ENCODE assay signal across 13 cellular contexts in the genomic region with DNA sequence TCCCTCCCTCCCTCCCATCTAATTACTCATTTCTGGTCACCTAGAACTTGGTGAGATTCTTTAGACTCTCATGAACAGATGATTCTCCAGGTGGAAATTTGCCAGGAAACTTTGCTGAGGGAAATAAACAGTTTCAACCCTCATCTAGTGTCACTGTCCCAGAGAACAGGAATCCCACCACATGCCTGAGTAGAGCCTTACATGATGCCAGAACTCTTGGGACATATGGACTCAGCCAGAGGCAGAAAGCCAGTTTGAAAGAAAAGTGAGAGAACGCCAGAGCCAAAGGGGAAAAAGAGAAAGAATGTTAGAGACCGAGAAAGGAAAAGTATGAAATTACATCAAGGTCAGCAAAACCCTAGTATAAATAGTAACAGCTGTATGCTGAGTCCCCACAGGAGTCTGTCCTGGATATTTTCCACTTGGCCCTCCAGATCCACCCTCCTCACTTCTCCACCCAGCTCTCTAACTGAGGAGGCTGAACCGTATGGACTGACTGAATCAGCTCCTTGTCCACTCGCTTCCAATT.
DNase-seq lines count a peak whose midpoint lies in the region; ATAC-seq and TF ChIP-seq lines count a peak whose summit lies in the region.
"Had no signal": no experiment of that assay in that cellular context is flagged by ENCODE, and none has a peak within 500 bp of the region (broad histone marks: within the 10 kb centered on the region; RNA-seq: fewer than 3 reads in every experiment).

No MANE protein-coding gene starts in this region.

- dilution Hi-C loops in IMR-90 (cut with HindIII; ENCODE audit: low sequenced_read_pairs, unreplicated experiment), result loop anchor here (25.0 kb wide), 1 partner anchor 212 kb away; no protein-coding TSS in a partner anchor

- H4K5ac ChIP-seq in IMR-90 (ENCODE audit: low read depth, low read length), result peak overlapping the region; percentile 16

- H3K14ac ChIP-seq in IMR-90 (replicated peaks; ENCODE audit: low read depth, low read length), result peak overlapping the region; percentile 4

- H3K36me3 ChIP-seq in IMR-90 (ENCODE audit: control insufficient read depth, insufficient read depth, low read length) (no peaks in the 10 kb centered on the region), mucosa of descending colon (ENCODE audit: low read depth) (no peaks in the 10 kb centered on the region), thoracic aorta (no peaks in the 10 kb centered on the region)

- peak overlapping the region; percentile 18 for H2AK9ac ChIP-seq in IMR-90 (replicated peaks; ENCODE audit: low read depth, low read length, poor library complexity)

- H3K4ac ChIP-seq in IMR-90 (ENCODE audit: low read depth, low read length), result peak overlapping the region; percentile 73

- H3K4me1 Mint-ChIP-seq in activated naive CD4-positive, alpha-beta T cell treated with anti-CD3 and anti-CD28 coated beads, Interleukin-2, amount 10 ng/mL, durations not matched to agents 7 days and 5 days, result no peaks in the 10 kb centered on the region

- no peaks in the 10 kb centered on the region for H3K79me1 ChIP-seq in IMR-90 (ENCODE audit: low read depth in 1 of 2, low read length in 2 of 2)

- H3K23ac ChIP-seq in IMR-90 (ENCODE audit: low read depth, low read length), result peak overlapping the region; percentile 36; the same call in 1 of the 2 replicates

- no peak overlapping the region for H4K91ac ChIP-seq in IMR-90 (ENCODE audit: insufficient read depth, low read depth, low read length)

- in situ Hi-C loops in IMR-90 (cut with MboI; ENCODE audit: low sequenced_read_pairs), result loop anchor here (25.0 kb wide), 1 partner anchor 487 kb away; no protein-coding TSS in a partner anchor

- H3K9me3 ChIP-seq in IMR-90 (ENCODE audit: control insufficient read depth, insufficient read depth, low read length) (no peaks in the 10 kb centered on the region), mucosa of descending colon (no peaks in the 10 kb centered on the region), thoracic aorta (no peaks in the 10 kb centered on the region)

- no peak overlapping the region for H3K4me3 ChIP-seq in IMR-90 (ENCODE audit: insufficient read depth, low read depth, low read length)
- H3K4me3 ChIP-seq in epithelial cell of esophagus (ENCODE audit: low read length), result no peak overlapping the region
- no peak overlapping the region for H3K4me3 ChIP-seq in mucosa of descending colon
- peak overlapping the region; percentile 46 for H3K4me3 ChIP-seq in thoracic aorta

- intact Hi-C loops in IMR-90 (cut with micrococcal nuclease) (loop anchor here (5.0 kb wide), 2 partner anchors 42 to 77 kb away; no protein-coding TSS in a partner anchor), mucosa of descending colon (cut with DNase I, micrococcal nuclease) (no loop called here)

- peak overlapping the region; percentile 44; the same call in 1 of the 2 replicates for H2BK20ac ChIP-seq in IMR-90 (ENCODE audit: low read depth, low read length)

- H3K9ac ChIP-seq in IMR-90 (ENCODE audit: low read depth, low read length), result peak overlapping the region; percentile 22; the same call in 1 of the 2 replicates

- H3K27me3 ChIP-seq in IMR-90 (ENCODE audit: control insufficient read depth, insufficient read depth, low read length) (no peaks in the 10 kb centered on the region), thoracic aorta (replicated peaks; ENCODE audit: insufficient read depth) (no peaks in the 10 kb centered on the region)

- TF ChIP-seq CTCF in IMR-90 (conservative IDR thresholded peaks at IDR 0.05; ENCODE audit: low read depth, low read length) (no peak), epithelial cell of esophagus (IDR thresholded peaks at IDR 0.05; ENCODE audit: insufficient read depth, low read depth, low read length, missing control alignments) (no peak), mucosa of descending colon (IDR thresholded peaks at IDR 0.05) (no peak), thoracic aorta (IDR thresholded peaks at IDR 0.05) (no peak)

- no CpG with 5 or more reads among the region's 4 CpGs for WGBS in IMR-90 (ENCODE audit: extremely low coverage in 2 of 2, insufficient read length in 1 of 2), 2 experiments

- TF ChIP-seq POLR2A in IMR-90 (IDR thresholded peaks at IDR 0.05; ENCODE audit: low read depth, low read length), result no peak

- peak; percentile 73 for ATAC-seq in IMR-90 (ENCODE audit: low read depth)
- ATAC-seq in mucosa of descending colon, result peak; percentile 43
- peak; percentile 47 for ATAC-seq in thoracic aorta (ENCODE audit: insufficient number of reproducible peaks, low FRiP score, low read depth)
- ATAC-seq in activated CD4-positive, CD25-positive, alpha-beta regulatory T cell treated with anti-CD3 and anti-CD28 coated beads, Interleukin-2, amount 50 U/mL, for 24 hours, result no peak

- H2BK15ac ChIP-seq in IMR-90 (ENCODE audit: low read depth, low read length), result peak overlapping the region; percentile 4; the same call in 1 of the 3 replicates

- DNase-seq in IMR-90, result peak; percentile 65
- peak; percentile 74 for DNase-seq in epithelial cell of esophagus (ENCODE audit: low read depth)
- DNase-seq in mucosa of descending colon, result no peak
- DNase-seq in thoracic aorta (ENCODE audit: low spot score), result no peak
- DNase-seq in HT-29 (ENCODE audit: low spot score), result no peak
- no peak for DNase-seq in activated naive CD4-positive, alpha-beta T cell treated with anti-CD3 and anti-CD28 coated beads, Interleukin-2, amount 10 ng/mL, durations not matched to agents 7 days and 5 days
- no peak for DNase-seq in SHP77 (lab: John Stamatoyannopoulos, UW)
- DNase-seq: activated CD4-positive, alpha-beta memory T cell treated with anti-CD3 and anti-CD28 coated beads for 36 hours; foreskin melanocyte; stimulated activated CD4-positive, alpha-beta T cell treated with anti-CD3 and anti-CD28 coated beads, Interleukin-15, amount 100 ng/mL, for 24 hours had no signal

- H3K9me3 Mint-ChIP-seq in activated naive CD4-positive, alpha-beta T cell treated with anti-CD3 and anti-CD28 coated beads, Interleukin-2, amount 10 ng/mL, durations not matched to agents 7 days and 5 days, result no peaks in the 10 kb centered on the region
- H3K9me3 Mint-ChIP-seq: activated CD4-positive, alpha-beta memory T cell treated with anti-CD3 and anti-CD28 coated beads for 36 hours; stimulated activated naive CD8-positive, alpha-beta T cell treated with anti-CD3 and anti-CD28 coated beads, Interleukin-15, Interleukin-2, amounts not matched to agents 100 ng/mL and 50 ng/mL, for 24 hours had no signal

- peak overlapping the region; percentile 66 for H2AFZ ChIP-seq in IMR-90 (replicated peaks; ENCODE audit: low read length, poor library complexity)

- H2BK5ac ChIP-seq in IMR-90 (ENCODE audit: low read depth, low read length, poor library complexity, severe bottlenecking), result peak overlapping the region; percentile 47

- CTCF ChIA-PET in IMR-90 (lab: Yijun Ruan, JAX), result no interaction called here
- CTCF ChIA-PET in activated naive CD4-positive, alpha-beta T cell treated with anti-CD3 and anti-CD28 coated beads, Interleukin-2, amount 10 ng/mL, durations not matched to agents 7 days and 5 days (lab: Charles Lee), result no interaction called here

- peak overlapping the region in 1 of 2 experiments; percentile 62; a peak in 1 of 4 replicates for H4K8ac ChIP-seq in IMR-90 (ENCODE audit: low read depth in 2 of 2, low read length in 2 of 2)

- H3K56ac ChIP-seq in IMR-90 (ENCODE audit: extremely low read depth, insufficient read depth, low read length), result no peak overlapping the region

- no peak for TF ChIP-seq RAD21 in IMR-90 (IDR thresholded peaks at IDR 0.05; ENCODE audit: low read length)

- H3K27ac Mint-ChIP-seq in activated naive CD4-positive, alpha-beta T cell treated with anti-CD3 and anti-CD28 coated beads, Interleukin-2, amount 10 ng/mL, durations not matched to agents 7 days and 5 days, result no peak overlapping the region
- H3K27ac Mint-ChIP-seq: activated CD4-positive, alpha-beta memory T cell treated with anti-CD3 and anti-CD28 coated beads for 36 hours; activated naive CD8-positive, alpha-beta T cell; stimulated activated naive CD8-positive, alpha-beta T cell treated with anti-CD3 and anti-CD28 coated beads, Interleukin-15, Interleukin-2, amounts not matched to agents 100 ng/mL and 50 ng/mL, for 24 hours had no signal

- 0 out of 2 replicates have a peak, but pooled peaks cover 2% of the 10 kb centered on the region for H4K20me1 ChIP-seq in IMR-90 (ENCODE audit: insufficient read depth, low read length)

- H3K27ac ChIP-seq in IMR-90 (ENCODE audit: insufficient read depth, low read length) (peak overlapping the region; percentile 70; the same call in 1 of the 2 replicates), thoracic aorta (peak overlapping the region; percentile 49 to 79)

- H2BK120ac ChIP-seq in IMR-90 (ENCODE audit: low read depth, low read length), result peak overlapping the region; percentile 52

- peak overlapping the region; percentile 59 for H3K18ac ChIP-seq in IMR-90 (ENCODE audit: low read depth, low read length)

- H3K36me3 Mint-ChIP-seq in activated naive CD4-positive, alpha-beta T cell treated with anti-CD3 and anti-CD28 coated beads, Interleukin-2, amount 10 ng/mL, durations not matched to agents 7 days and 5 days, result no peaks in the 10 kb centered on the region
- H3K36me3 Mint-ChIP-seq: activated CD4-positive, alpha-beta memory T cell treated with anti-CD3 and anti-CD28 coated beads for 36 hours; activated naive CD8-positive, alpha-beta T cell had no signal

- no peak overlapping the region for H3K4me3 Mint-ChIP-seq in activated naive CD4-positive, alpha-beta T cell treated with anti-CD3 and anti-CD28 coated beads, Interleukin-2, amount 10 ng/mL, durations not matched to agents 7 days and 5 days
- H3K4me3 Mint-ChIP-seq: activated CD4-positive, alpha-beta memory T cell treated with anti-CD3 and anti-CD28 coated beads for 36 hours; activated naive CD8-positive, alpha-beta T cell; stimulated activated naive CD8-positive, alpha-beta T cell treated with anti-CD3 and anti-CD28 coated beads, Interleukin-15, Interleukin-2, amounts not matched to agents 100 ng/mL and 50 ng/mL, for 24 hours had no signal

- no peaks in the 10 kb centered on the region for H3K27me3 Mint-ChIP-seq in activated naive CD4-positive, alpha-beta T cell treated with anti-CD3 and anti-CD28 coated beads, Interleukin-2, amount 10 ng/mL, durations not matched to agents 7 days and 5 days
- H3K27me3 Mint-ChIP-seq: activated CD4-positive, alpha-beta memory T cell treated with anti-CD3 and anti-CD28 coated beads for 36 hours; activated naive CD8-positive, alpha-beta T cell; stimulated activated naive CD8-positive, alpha-beta T cell treated with anti-CD3 and anti-CD28 coated beads, Interleukin-15, Interleukin-2, amounts not matched to agents 100 ng/mL and 50 ng/mL, for 24 hours had no signal

- POLR2A ChIA-PET in IMR-90 (lab: Charles Lee; ENCODE audit: unreplicated experiment), result no interaction called here

- BruUV-seq in IMR-90 (replicated peaks; lab: Mats Ljungman, UMichigan), result no TSS peak

- peak overlapping the region; percentile 51 for H3K4me2 ChIP-seq in IMR-90 (ENCODE audit: low read depth, low read length)

- H3K4me1 ChIP-seq in IMR-90 (ENCODE audit: control insufficient read depth, insufficient read depth, low read length) (peaks cover 12% of the 10 kb centered on the region), mucosa of descending colon (ENCODE audit: low read depth) (peaks cover 4% of the 10 kb centered on the region), thoracic aorta (ENCODE audit: control insufficient read depth in 1 of 2, low read depth in 2 of 2) (peaks cover 32 to 57% of the 10 kb centered on the region in 2 donors)

- H2AK5ac ChIP-seq in IMR-90 (ENCODE audit: low read depth, low read length), result peak overlapping the region; percentile 79

- peaks cover 7% of the 10 kb centered on the region for H3K9me1 ChIP-seq in IMR-90 (ENCODE audit: insufficient read depth, low read length)

Comparison
In these comparisons a context has a peak if more than half of its experiments do, and no peak if none do; other contexts are left out.
1. ATAC-seq: peak in IMR-90 (single experiment), mucosa of descending colon (single experiment) and thoracic aorta (single experiment); none in activated CD4-positive, CD25-positive, alpha-beta regulatory T cell treated with anti-CD3 and anti-CD28 coated beads, Interleukin-2, amount 50 U/mL, for 24 hours (0 of 2).
2. DNase-seq: peak in IMR-90 (single experiment) and epithelial cell of esophagus (single experiment); none in mucosa of descending colon (0 of 3), thoracic aorta (single experiment), HT-29 (single experiment), activated naive CD4-positive, alpha-beta T cell treated with anti-CD3 and anti-CD28 coated beads, Interleukin-2, amount 10 ng/mL, durations not matched to agents 7 days and 5 days (single experiment) and SHP77 (0 of 2).